In the genomic region with DNA sequence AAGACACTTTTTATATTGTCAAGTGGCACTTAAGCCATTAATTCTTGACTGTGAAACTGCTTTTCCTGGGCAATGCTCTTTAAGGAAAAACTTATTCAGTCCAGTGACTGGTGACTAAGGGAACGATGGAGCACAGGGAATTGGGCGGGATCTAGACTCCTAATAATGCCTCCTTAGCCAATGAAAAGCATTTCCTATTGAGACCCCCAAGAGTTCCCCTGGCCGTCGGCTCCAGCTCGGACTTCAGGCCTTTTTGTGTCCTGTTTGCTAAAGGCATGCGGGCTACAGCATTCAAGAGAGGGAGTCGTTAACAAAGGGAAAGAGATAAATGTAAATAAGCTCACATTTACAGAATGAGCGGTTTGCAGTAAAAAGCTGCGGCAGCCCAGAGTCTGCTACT, we compare ENCODE assay signal across 10 cellular contexts. TPM values are rescaled to one million over a fixed set of nuclear protein-coding genes. Genes with fewer than 3 reads are reported as not detected.
DNase-seq lines count a peak whose midpoint lies in the region; ATAC-seq and TF ChIP-seq lines count a peak whose summit lies in the region.
"Had no signal": no experiment of that assay in that cellular context is flagged by ENCODE, and none has a peak within 500 bp of the region (broad histone marks: within the 10 kb centered on the region; RNA-seq: fewer than 3 reads in every experiment).

A gene with protein sequence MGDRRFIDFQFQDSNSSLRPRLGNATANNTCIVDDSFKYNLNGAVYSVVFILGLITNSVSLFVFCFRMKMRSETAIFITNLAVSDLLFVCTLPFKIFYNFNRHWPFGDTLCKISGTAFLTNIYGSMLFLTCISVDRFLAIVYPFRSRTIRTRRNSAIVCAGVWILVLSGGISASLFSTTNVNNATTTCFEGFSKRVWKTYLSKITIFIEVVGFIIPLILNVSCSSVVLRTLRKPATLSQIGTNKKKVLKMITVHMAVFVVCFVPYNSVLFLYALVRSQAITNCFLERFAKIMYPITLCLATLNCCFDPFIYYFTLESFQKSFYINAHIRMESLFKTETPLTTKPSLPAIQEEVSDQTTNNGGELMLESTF (plus strand): TSS at position 250 of the 400 bp plus-strand sequence. CDS start 7,150 bp downstream, outside the sequence.

- no peak within 1 kb of the TSS for H3K4ac ChIP-seq in mesendoderm (ENCODE audit: low read depth, low read length)

- H4K5ac ChIP-seq in mesendoderm (ENCODE audit: low read length): no peak within 1 kb of the TSS

- no peak within 1 kb of the TSS for H4K8ac ChIP-seq in mesendoderm (ENCODE audit: low read depth, low read length)

- peak within 1 kb of the TSS; percentile 65 for H2AFZ ChIP-seq in PC-3 (ENCODE audit: low read length)

- no peaks in the 10 kb centered on the region for H3F3A ChIP-seq in PC-3 (ENCODE audit: low read length, unreplicated experiment)

- H3K79me2 ChIP-seq in PC-3 (ENCODE audit: low read length) (no peaks in the 10 kb centered on the region), mesendoderm (ENCODE audit: control insufficient read depth, insufficient read depth, low read length) (no peaks in the 10 kb centered on the region)

- no peak within 1 kb of the TSS for H3K18ac ChIP-seq in mesendoderm (ENCODE audit: low read length)

- no peak for TF ChIP-seq POLR2A in testis (IDR thresholded peaks at IDR 0.05)

- no peak within 1 kb of the TSS for H2BK15ac ChIP-seq in mesendoderm (replicated peaks; ENCODE audit: low read depth)

- H3K4me1 ChIP-seq in PC-3 (ENCODE audit: insufficient read depth, low read length) (no peaks in the 10 kb centered on the region), mesendoderm (ENCODE audit: control insufficient read depth, low read depth, low read length) (no peaks in the 10 kb centered on the region), testis (no peaks in the 10 kb centered on the region)

- no peak within 1 kb of the TSS for H2BK5ac ChIP-seq in mesendoderm (ENCODE audit: low read length)

- WGBS in mesendoderm (ENCODE audit: extremely low coverage, insufficient coverage, low lambda C conversion rate): no CpG with 5 or more reads among the region's 9 CpGs
- 9 to 20% methylated on average over 8 to 9 of the region's 9 CpGs for WGBS in testis, 2 donors

- H3K4me3 ChIP-seq in PC-3 (ENCODE audit: low read length): peak within 1 kb of the TSS; percentile 50
- H3K4me3 ChIP-seq in epithelial cell of proximal tubule (ENCODE audit: low read depth, low read length): peak within 1 kb of the TSS; percentile 35
- H3K4me3 ChIP-seq in mesendoderm (ENCODE audit: low read length): no peak within 1 kb of the TSS
- H3K4me3 ChIP-seq in testis: peak within 1 kb of the TSS in 1 of 2 donors; percentile 23

- H3K79me1 ChIP-seq in mesendoderm (ENCODE audit: low read length): no peaks in the 10 kb centered on the region

- POLR2A ChIA-PET in PC-3 (lab: Charles Lee; ENCODE audit: unreplicated experiment): no interaction called here

- intact Hi-C loops in PC-3 (cut with micrococcal nuclease) (no loop called here), testis (cut with DNase I; ENCODE audit: low total_unique reads) (no loop called here)

- H2AK5ac ChIP-seq in mesendoderm (ENCODE audit: low read length): no peak within 1 kb of the TSS

- no peaks in the 10 kb centered on the region for H4K20me1 ChIP-seq in PC-3 (ENCODE audit: low read length)

- no peaks in the 10 kb centered on the region for H3K9me2 ChIP-seq in PC-3 (replicated peaks; ENCODE audit: low read length)

- no peak within 1 kb of the TSS for H2BK120ac ChIP-seq in mesendoderm (ENCODE audit: low read depth, low read length)

- H3K56ac ChIP-seq in mesendoderm (ENCODE audit: low read length): peak within 1 kb of the TSS; percentile 73

- no TSS peak for BruUV-seq in PC-3 (replicated peaks; lab: Mats Ljungman, UMichigan)

- H3K36me3 ChIP-seq in PC-3 (ENCODE audit: low read depth, low read length) (no peaks in the 10 kb centered on the region), mesendoderm (ENCODE audit: control insufficient read depth, insufficient read depth, low read length) (no peaks in the 10 kb centered on the region), testis (ENCODE audit: low read depth, missing control alignments) (no peaks in the 10 kb centered on the region)

- CTCF ChIA-PET in PC-3 (lab: Charles Lee): no interaction called here

- peak within 1 kb of the TSS; percentile 70 for H3K4me2 ChIP-seq in PC-3 (ENCODE audit: low read length)
- no peak within 1 kb of the TSS for H3K4me2 ChIP-seq in mesendoderm (ENCODE audit: low read length)

- TF ChIP-seq CTCF in PC-3 (conservative IDR thresholded peaks at IDR 0.05; ENCODE audit: low read depth, low read length) (no peak), epithelial cell of proximal tubule (conservative IDR thresholded peaks at IDR 0.05; ENCODE audit: low read depth, low read length) (no peak), testis (IDR thresholded peaks at IDR 0.05) (no peak)

- DNase-seq in PC-3 (peak; percentile 9), epithelial cell of proximal tubule (ENCODE audit: low read depth) (no peak), mesendoderm (peak; percentile 74), testis (peak; percentile 13), NCI-H2107 treated with DMSO at 0.1 percent for 48 hours (lab: John Stamatoyannopoulos, UW; ENCODE audit: unreplicated experiment) (no peak), T-helper 2 cell (no peak)
- DNase-seq in stimulated activated naive CD4-positive, alpha-beta T cell treated with Interleukin-2 at 50 U/mL for 16 hours (lab: John Stamatoyannopoulos, UW): no peak
- DNase-seq: activated CD8-positive, alpha-beta memory T cell treated with anti-CD3 and anti-CD28 coated beads for 24 hours; NCI-H1092 treated with DMSO at 0.1 percent for 48 hours had no signal

- no peaks in the 10 kb centered on the region for H3K9me3 ChIP-seq in PC-3 (ENCODE audit: low read length)
- H3K9me3 ChIP-seq in testis: no peaks in the 10 kb centered on the region

- no peak within 1 kb of the TSS; the same call in 1 of the 2 replicates for H3K9ac ChIP-seq in PC-3 (ENCODE audit: low read length)
- H3K9ac ChIP-seq in mesendoderm (ENCODE audit: low read length): peak within 1 kb of the TSS; percentile 54

- H3K23ac ChIP-seq in mesendoderm (ENCODE audit: low read length): no peak within 1 kb of the TSS

- no peak for ATAC-seq in PC-3
- ATAC-seq in GM18873 (IDR thresholded peaks at IDR 0.05; ENCODE audit: low FRiP score, unreplicated experiment): no peak

- H3K27me3 ChIP-seq in PC-3 (ENCODE audit: low read length) (peaks cover 17% of the 10 kb centered on the region; the same call in 1 of the 2 replicates), mesendoderm (ENCODE audit: insufficient read depth, low read length, poor library complexity) (no peaks in the 10 kb centered on the region), testis (no peaks in the 10 kb centered on the region)

- H3K27ac ChIP-seq in PC-3 (ENCODE audit: low read length) (no peak within 1 kb of the TSS), mesendoderm (ENCODE audit: low read depth, low read length) (no peak within 1 kb of the TSS), testis (no peak within 1 kb of the TSS)

RNA-seq across cellular contexts. Expression of the gene that starts here (rescaled TPM):
- total RNA-seq in PC-3 (2014; rRNA removed) (1.9 TPM in 1 of 2 replicates, not detected in the other), epithelial cell of proximal tubule (0.52 and 4.5 TPM in 2 replicates), testis (under 1 TPM; 0.94 to 0.99 TPM)
- 16.9 TPM for polyA plus RNA-seq in mesendoderm (2013, experiment 1 of 2)
- 18.1 TPM for polyA plus RNA-seq in mesendoderm (2013, experiment 2 of 2)
- polyA plus RNA-seq in testis (ENCODE audit: insufficient read depth, low read depth, low replicate concordance): not detected

Comparison
In these comparisons a context has a peak if more than half of its experiments do, and no peak if none do; other contexts are left out.
1. Peak in DNase-seq in testis; RNA of the gene not detected or under 1 TPM.
2. DNase-seq: peak in PC-3 (single experiment) and mesendoderm (single experiment); none in epithelial cell of proximal tubule (single experiment), stimulated activated naive CD4-positive, alpha-beta T cell treated with Interleukin-2 at 50 U/mL for 16 hours (single experiment), NCI-H2107 treated with DMSO at 0.1 percent for 48 hours (single experiment) and T-helper 2 cell (0 of 5).